ENCODE assay signal across 22 cellular contexts in genomic region chr19:10889880-10890279, GRCh38. TPM values are rescaled to one million over a fixed set of nuclear protein-coding genes. Genes with fewer than 3 reads are reported as not detected.
DNase-seq lines count a peak whose midpoint lies in the region; TF ChIP-seq lines count a peak whose summit lies in the region.
"Had no signal": no experiment of that assay in that cellular context is flagged by ENCODE, and none has a peak within 500 bp of the region (broad histone marks: within the 10 kb centered on the region; RNA-seq: fewer than 3 reads in every experiment).

No MANE protein-coding gene starts in this region.

- H3K27me3 ChIP-seq in H7 (ENCODE audit: control insufficient read depth, insufficient read depth, low read length), result no peaks in the 10 kb centered on the region
- no peaks in the 10 kb centered on the region for H3K27me3 ChIP-seq in endodermal cell (ENCODE audit: control insufficient read depth, insufficient read depth, low read length, poor library complexity, severe bottlenecking)
- no peaks in the 10 kb centered on the region for H3K27me3 ChIP-seq in Caco-2 (replicated peaks; ENCODE audit: control insufficient read depth, insufficient read depth, low read length)
- H3K27me3 ChIP-seq: BLaER1 had no signal

- no peaks in the 10 kb centered on the region for H3K27me3 Mint-ChIP-seq in endodermal cell (ENCODE audit: insufficient read depth)
- H3K27me3 Mint-ChIP-seq in Caco-2 (ENCODE audit: insufficient read depth, unreplicated experiment), result no peaks in the 10 kb centered on the region

- H3K4me1 Mint-ChIP-seq in endodermal cell (peaks cover 52% of the 10 kb centered on the region), Caco-2 (ENCODE audit: low read depth, unreplicated experiment) (no peaks in the 10 kb centered on the region)

- 78 to 91% methylated on average over 3 to 4 of the region's 4 CpGs for WGBS in endodermal cell (ENCODE audit: insufficient coverage in 1 of 2, insufficient read length in 1 of 2), 2 experiments

- H3K9me3 Mint-ChIP-seq in endodermal cell, result no peaks in the 10 kb centered on the region
- no peaks in the 10 kb centered on the region for H3K9me3 Mint-ChIP-seq in Caco-2 (ENCODE audit: unreplicated experiment)
- H3K9me3 Mint-ChIP-seq: CD8-positive, alpha-beta T cell; HFFc6 had no signal

- no peak for TF ChIP-seq CTCF in endodermal cell (conservative IDR thresholded peaks at IDR 0.05)
- TF ChIP-seq CTCF in Caco-2 (IDR thresholded peaks at IDR 0.05; ENCODE audit: insufficient read depth in 1 of 2, low read depth in 1 of 2, low read length in 1 of 2, severe bottlenecking in 1 of 2, unreplicated experiment in 1 of 2), result no peak

- H3K36me3 Mint-ChIP-seq in endodermal cell (ENCODE audit: low read depth), result no peaks in the 10 kb centered on the region
- peaks cover 19% of the 10 kb centered on the region for H3K36me3 Mint-ChIP-seq in Caco-2 (ENCODE audit: insufficient read depth, unreplicated experiment)
- H3K36me3 Mint-ChIP-seq: CD8-positive, alpha-beta T cell had no signal

- H3K4me3 Mint-ChIP-seq in endodermal cell (no peak overlapping the region), Caco-2 (ENCODE audit: unreplicated experiment) (no peak overlapping the region)
- H3K4me3 Mint-ChIP-seq: CD8-positive, alpha-beta T cell; HFFc6 had no signal

- CTCF ChIA-PET in Caco-2 (lab: Charles Lee), result interaction anchor here (0.7 kb wide), 1 partner anchor 1841 kb away, joined by 3 read pairs; no protein-coding TSS in a partner anchor

- H3K27ac Mint-ChIP-seq in endodermal cell (no peak overlapping the region), Caco-2 (ENCODE audit: unreplicated experiment) (no peak overlapping the region)
- H3K27ac Mint-ChIP-seq: CD8-positive, alpha-beta T cell; HFFc6 had no signal

- H3K36me3 ChIP-seq in H7 (replicated peaks; ENCODE audit: control insufficient read depth, insufficient read depth, low read length) (no peaks in the 10 kb centered on the region), SK-N-MC (ENCODE audit: insufficient read depth, low read length) (no peaks in the 10 kb centered on the region), endodermal cell (ENCODE audit: control insufficient read depth, insufficient read depth, low read length) (peaks cover 2% of the 10 kb centered on the region), Caco-2 (ENCODE audit: control insufficient read depth, insufficient read depth, low read length) (no peaks in the 10 kb centered on the region)

- H3K4me1 ChIP-seq in endodermal cell (ENCODE audit: control insufficient read depth, insufficient read depth, low read length) (peaks cover 3% of the 10 kb centered on the region), Caco-2 (no peaks in the 10 kb centered on the region)

- no peak overlapping the region for H3K4me3 ChIP-seq in H7 (ENCODE audit: insufficient read depth, low read depth, low read length)
- no peak overlapping the region for H3K4me3 ChIP-seq in SK-N-MC
- no peak overlapping the region for H3K4me3 ChIP-seq in endodermal cell (ENCODE audit: low read length)
- H3K4me3 ChIP-seq in Caco-2 (ENCODE audit: low read depth, low read length), result no peak overlapping the region
- H3K4me3 ChIP-seq: BLaER1, GM12878 had no signal

- 0 out of 2 replicates have a peak overlapping the region, but pooled peaks have one; percentile 86 for H3K27ac ChIP-seq in SK-N-MC
- no peak overlapping the region for H3K27ac ChIP-seq in endodermal cell (ENCODE audit: low read depth, low read length)
- H3K27ac ChIP-seq: BLaER1, HL-60 had no signal

- no peaks in the 10 kb centered on the region for H3K9me3 ChIP-seq in SK-N-MC (ENCODE audit: low read depth, low read length)
- H3K9me3 ChIP-seq in endodermal cell (ENCODE audit: control insufficient read depth, low read length), result no peaks in the 10 kb centered on the region
- no peaks in the 10 kb centered on the region for H3K9me3 ChIP-seq in Caco-2
- H3K9me3 ChIP-seq: BLaER1 had no signal

- intact Hi-C loops in Caco-2 (cut with micrococcal nuclease; ENCODE audit: unreplicated experiment), result no loop called here

- no TSS peak for BruUV-seq in Caco-2 (replicated peaks; lab: Mats Ljungman, UMichigan)

- POLR2A ChIA-PET in Caco-2 (lab: Charles Lee), result no interaction called here

- peak; percentile 28 for DNase-seq in H7
- no peak for DNase-seq in SK-N-MC (ENCODE audit: low read depth, low spot score)
- peak; percentile 36 for DNase-seq in endodermal cell
- no peak for DNase-seq in NCI-H1105 (lab: John Stamatoyannopoulos, UW)
- no peak for DNase-seq in Caco-2
- no peak for DNase-seq in C1 segment of cervical spinal cord (lab: John Stamatoyannopoulos, UW)
- DNase-seq in retina, result no peak
- DNase-seq: 8988T; CD8-positive, alpha-beta T cell; DMS 273 treated with DMSO at 0.1 percent for 48 hours; DMS53; DND-41; EL; HCEC 1CT; HFFc6 had no signal

- H3K9ac ChIP-seq in SK-N-MC (ENCODE audit: insufficient read length) (no peak overlapping the region), endodermal cell (ENCODE audit: extremely low read depth, low read length, poor library complexity, severe bottlenecking) (no peak overlapping the region)
- H3K9ac ChIP-seq: BLaER1 had no signal

RNA-seq across cellular contexts. Expression of gene CARM1, which starts 18.5 kb away (rescaled TPM):
- 117 and 151 TPM in 2 replicates for total RNA-seq in H7 (2014; rRNA removed; shearing (Covaris generic))
- total RNA-seq in endodermal cell (10 to 100 TPM; 80.6 to 86.6 TPM), Caco-2 (2022) (97.9 and 98.4 TPM in 2 replicates)
- 115 TPM for polyA plus RNA-seq in endodermal cell (2013, experiment 1 of 2)
- 105 TPM for polyA plus RNA-seq in endodermal cell (2013, experiment 2 of 2)

RNA-seq across cellular contexts. Expression of gene YIPF2, which starts 38.6 kb away (rescaled TPM):
- 81.1 and 90.3 TPM in 2 replicates for total RNA-seq in H7 (2014; rRNA removed; shearing (Covaris generic))
- total RNA-seq in endodermal cell (10 to 100 TPM; 55.6 to 62.6 TPM), Caco-2 (2022) (70.9 and 78.1 TPM in 2 replicates)
- polyA plus RNA-seq in endodermal cell (2013, experiment 1 of 2), result 32.0 TPM
- polyA plus RNA-seq in endodermal cell (2013, experiment 2 of 2), result 34.9 TPM

RNA-seq across cellular contexts. Expression of gene TIMM29, which starts 38.7 kb away (rescaled TPM):
- 58.2 and 68.3 TPM in 2 replicates for total RNA-seq in H7 (2014; rRNA removed; shearing (Covaris generic))
- total RNA-seq in endodermal cell, result 10 to 100 TPM; 20.0 to 26.8 TPM
- polyA plus RNA-seq in endodermal cell (2013, experiment 1 of 2), result 20.9 TPM
- 20.7 TPM for polyA plus RNA-seq in endodermal cell (2013, experiment 2 of 2)
- total RNA-seq in Caco-2 (2022), result 30.4 and 31.1 TPM in 2 replicates

RNA-seq across cellular contexts. Expression of gene C19orf38, which starts 41.7 kb away (rescaled TPM):
- total RNA-seq in H7 (2014; rRNA removed; shearing (Covaris generic)), result 0.59 and 5.0 TPM in 2 replicates
- total RNA-seq in endodermal cell (under 1 TPM in 1 of 2 donors, not detected in 1; 0.24 TPM), Caco-2 (2022) (0.61 and 1.1 TPM in 2 replicates)
- polyA plus RNA-seq in endodermal cell (2013, experiment 1 of 2), result not detected
- not detected for polyA plus RNA-seq in endodermal cell (2013, experiment 2 of 2)
- total RNA-seq: A673; CD8-positive, alpha-beta T cell; G401; H1; HT1080 had no signal

RNA-seq across cellular contexts. Expression of gene TMED1, which starts 53.9 kb away (rescaled TPM):
- total RNA-seq in H7 (2014; rRNA removed; shearing (Covaris generic)), result 49.5 and 50.3 TPM in 2 replicates
- total RNA-seq in endodermal cell (10 to 100 TPM; 19.7 to 34.5 TPM), Caco-2 (2022) (38.2 and 41.4 TPM in 2 replicates)
- 33.2 TPM for polyA plus RNA-seq in endodermal cell (2013, experiment 1 of 2)
- polyA plus RNA-seq in endodermal cell (2013, experiment 2 of 2), result 32.3 TPM

Comparison
In these comparisons a context has a peak if more than half of its experiments do, and no peak if none do; other contexts are left out.
1. DNase-seq: peak in H7 (single experiment) and endodermal cell (single experiment); none in SK-N-MC (single experiment), NCI-H1105 (single experiment), Caco-2 (0 of 2), C1 segment of cervical spinal cord (0 of 14) and retina (single experiment).